In genomic region chr17:21715877-21716276, GRCh38 we compare ENCODE assay signal across 3 cellular contexts. TPM values are rescaled to one million over a fixed set of nuclear protein-coding genes. Genes with fewer than 3 reads are reported as not detected.
"Had no signal": no experiment of that assay in that cellular context is flagged by ENCODE, and none has a peak within 500 bp of the region (broad histone marks: within the 10 kb centered on the region; RNA-seq: fewer than 3 reads in every experiment).

No MANE protein-coding gene starts in this region.

RNA-seq across cellular contexts. Expression of gene KCNJ18, which starts 23.6 kb away (rescaled TPM):
- total RNA-seq: LHCN-M2, Right ventricle myocardium inferior, SJCRH30 had no signal
